ENCODE assay signal across 8 cellular contexts in the genomic region with DNA sequence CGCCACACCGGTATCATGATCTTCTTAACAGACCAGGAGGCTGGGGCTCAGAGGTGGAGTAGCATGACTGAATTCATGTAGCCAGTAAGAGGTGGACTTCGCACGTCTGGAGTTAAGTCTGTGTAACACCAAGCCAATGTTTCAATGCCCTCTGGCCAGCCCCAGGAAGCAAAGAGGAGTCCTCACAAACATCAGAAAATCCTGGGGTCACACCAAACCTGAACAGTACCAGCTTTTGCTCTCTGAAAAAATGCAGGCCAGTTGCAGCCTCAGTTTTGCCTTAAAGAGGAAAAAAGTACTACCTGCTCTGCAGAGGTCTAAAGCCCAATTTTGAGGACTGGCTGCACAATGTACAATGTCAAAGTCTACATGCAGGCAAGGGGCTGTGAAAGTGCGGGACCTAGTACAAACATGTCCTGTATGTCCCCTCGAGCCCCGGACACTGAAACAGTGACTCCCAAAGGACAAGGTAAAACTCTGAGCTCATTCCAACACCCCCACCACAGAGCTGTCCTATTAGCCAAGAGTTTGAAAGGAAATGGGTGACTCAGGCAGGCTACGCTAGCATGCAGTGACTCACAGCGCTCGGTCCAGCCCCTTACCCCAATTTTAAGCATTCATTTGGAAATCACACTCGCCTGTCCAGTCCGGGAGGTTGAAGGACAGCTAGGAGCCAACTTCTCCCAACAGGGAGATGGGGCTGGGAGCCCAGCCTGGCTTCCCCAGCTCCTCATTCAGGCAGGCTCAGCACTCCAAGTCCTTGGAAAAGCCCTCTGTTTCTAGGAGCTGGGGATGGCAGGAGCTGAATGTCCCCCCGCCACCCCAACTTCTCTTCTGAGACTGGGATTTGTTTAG. TPM values are rescaled to one million over a fixed set of nuclear protein-coding genes. Genes with fewer than 3 reads are reported as not detected.
DNase-seq lines count a peak whose midpoint lies in the region; ATAC-seq and TF ChIP-seq lines count a peak whose summit lies in the region.

No MANE protein-coding gene starts in this region.

- no TSS peak for BruUV-seq in A673 (replicated peaks; lab: Mats Ljungman, UMichigan)

- no peak overlapping the region for H3K4me3 Mint-ChIP-seq in activated CD4-positive, alpha-beta memory T cell treated with anti-CD3 and anti-CD28 coated beads, Interleukin-2, amount 10 ng/mL, durations not matched to agents 7 days and 5 days
- H3K4me3 Mint-ChIP-seq in T-cell: no peak overlapping the region

- POLR2A ChIA-PET in A673 (lab: Charles Lee; ENCODE audit: low non-redundant PET): no interaction called here
- POLR2A ChIA-PET in HEK293 (lab: Yijun Ruan, JAX): interaction anchor here (0.8 to 2.1 kb wide), 4 partner anchors 9 to 63 kb away, joined by 3 to 11 read pairs (median 5); a partner anchor contains a TSS
- POLR2A ChIA-PET in activated CD4-positive, alpha-beta memory T cell treated with anti-CD3 and anti-CD28 coated beads, Interleukin-2, amount 10 ng/mL, durations not matched to agents 7 days and 5 days (lab: Charles Lee): interaction anchor here (0.6 to 1.6 kb wide), 2 partner anchors 29 to 292 kb away, joined by 3 to 4 read pairs; no protein-coding TSS in a partner anchor
- POLR2A ChIA-PET in T-cell (lab: Charles Lee): no interaction called here

- peak overlapping the region; percentile 97 for H3K4me2 ChIP-seq in smooth muscle cell

- H3K36me3 ChIP-seq in A673 (ENCODE audit: insufficient read depth, low read length, poor library complexity, severe bottlenecking) (peaks cover 4% of the 10 kb centered on the region), HEK293 (ENCODE audit: control insufficient read depth in 2 of 2, insufficient read depth in 1 of 2, low read length in 2 of 2) (peaks cover 0 to 9% of the 10 kb centered on the region in 2 experiments; a peak in 1 of 3 replicates), smooth muscle cell (ENCODE audit: low read depth) (no peaks in the 10 kb centered on the region)

- H3K27ac ChIP-seq in A673 (ENCODE audit: low read depth, low read length, poor library complexity, severe bottlenecking) (peak overlapping the region; percentile 24), HEK293 (ENCODE audit: extremely low read depth, low read depth, low read length) (peak overlapping the region; percentile 44; the same call in 1 of the 2 replicates), smooth muscle cell (ENCODE audit: low read depth) (peak overlapping the region; percentile 96)

- H3K36me3 Mint-ChIP-seq in activated CD4-positive, alpha-beta memory T cell treated with anti-CD3 and anti-CD28 coated beads, Interleukin-2, amount 10 ng/mL, durations not matched to agents 7 days and 5 days (ENCODE audit: low read depth): peaks cover 13% of the 10 kb centered on the region
- no peaks in the 10 kb centered on the region for H3K36me3 Mint-ChIP-seq in T-cell

- H3K4me1 Mint-ChIP-seq in activated CD4-positive, alpha-beta memory T cell treated with anti-CD3 and anti-CD28 coated beads, Interleukin-2, amount 10 ng/mL, durations not matched to agents 7 days and 5 days: peaks cover 60% of the 10 kb centered on the region
- peaks cover 12 to 30% (median 19%) of the 10 kb centered on the region in 3 donors for H3K4me1 Mint-ChIP-seq in T-cell

- H3K27me3 ChIP-seq in A673 (replicated peaks; ENCODE audit: insufficient read depth, low read depth, low read length, poor library complexity) (no peaks in the 10 kb centered on the region), smooth muscle cell (ENCODE audit: low read depth) (no peaks in the 10 kb centered on the region)

- no peak overlapping the region for H2AFZ ChIP-seq in smooth muscle cell (ENCODE audit: low read depth)

- H4K20me1 ChIP-seq in smooth muscle cell (ENCODE audit: low read depth): peaks cover 39% of the 10 kb centered on the region

- H3K27me3 Mint-ChIP-seq in activated CD4-positive, alpha-beta memory T cell treated with anti-CD3 and anti-CD28 coated beads, Interleukin-2, amount 10 ng/mL, durations not matched to agents 7 days and 5 days: no peaks in the 10 kb centered on the region
- peaks cover 8 to 12% of the 10 kb centered on the region in 2 donors for H3K27me3 Mint-ChIP-seq in T-cell

- peak overlapping the region; percentile 26 for H3K27ac Mint-ChIP-seq in activated CD4-positive, alpha-beta memory T cell treated with anti-CD3 and anti-CD28 coated beads, Interleukin-2, amount 10 ng/mL, durations not matched to agents 7 days and 5 days
- no peak overlapping the region for H3K27ac Mint-ChIP-seq in T-cell

- intact Hi-C loops in A673 (cut with micrococcal nuclease; ENCODE audit: unreplicated experiment): no loop called here

- peaks cover 45% of the 10 kb centered on the region for H3F3A ChIP-seq in smooth muscle cell (ENCODE audit: low read depth)

- 17% methylated on average over 13 of the region's 13 CpGs for WGBS in smooth muscle cell (ENCODE audit: low lambda C conversion rate)

- no peaks in the 10 kb centered on the region for H3K9me3 Mint-ChIP-seq in activated CD4-positive, alpha-beta memory T cell treated with anti-CD3 and anti-CD28 coated beads, Interleukin-2, amount 10 ng/mL, durations not matched to agents 7 days and 5 days
- H3K9me3 Mint-ChIP-seq in T-cell: no peaks in the 10 kb centered on the region

- H3K4me1 ChIP-seq in A673 (ENCODE audit: insufficient read depth, low read length, poor library complexity, severe bottlenecking) (peaks cover 46% of the 10 kb centered on the region), HEK293 (ENCODE audit: control insufficient read depth, insufficient read depth, low read length) (peaks cover 38% of the 10 kb centered on the region), smooth muscle cell (ENCODE audit: low read depth) (peaks cover 69% of the 10 kb centered on the region)

- H3K9ac ChIP-seq in smooth muscle cell (ENCODE audit: low read depth): peak overlapping the region; percentile 78

- ATAC-seq in T-cell (replicated peaks in 1 of 4): no peak

- CTCF ChIA-PET in A673 (lab: Charles Lee): interaction anchor here (0.6 to 0.8 kb wide), 3 partner anchors 18 to 95 kb away, joined by 3 to 4 read pairs (median 3); no protein-coding TSS in a partner anchor
- CTCF ChIA-PET in HEK293 (lab: Yijun Ruan, JAX): interaction anchor here (0.6 to 2.3 kb wide), 7 partner anchors 14 to 611 kb away, joined by 3 to 11 read pairs (median 3); a partner anchor contains a TSS
- CTCF ChIA-PET in activated CD4-positive, alpha-beta memory T cell treated with anti-CD3 and anti-CD28 coated beads, Interleukin-2, amount 10 ng/mL, durations not matched to agents 7 days and 5 days (lab: Charles Lee): interaction anchor here (1.1 to 1.7 kb wide), 3 partner anchors 19 to 92 kb away, joined by 4 to 6 read pairs (median 5); a partner anchor contains a TSS
- CTCF ChIA-PET in T-cell (lab: Charles Lee): no interaction called here

- H3K9me3 ChIP-seq in A673 (ENCODE audit: low read depth, low read length, poor library complexity, severe bottlenecking): no peaks in the 10 kb centered on the region
- H3K9me3 ChIP-seq in HEK293 (ENCODE audit: control insufficient read depth, insufficient read depth, low read depth, low read length): no peaks in the 10 kb centered on the region
- H3K9me3 ChIP-seq in smooth muscle cell (replicated peaks; ENCODE audit: low read depth): no peaks in the 10 kb centered on the region

- H3K4me3 ChIP-seq in A673 (ENCODE audit: low read depth, low read length, poor library complexity, severe bottlenecking): no peak overlapping the region
- no peak overlapping the region for H3K4me3 ChIP-seq in HEK293 (ENCODE audit: low read depth, low read length)
- H3K4me3 ChIP-seq in smooth muscle cell: peak overlapping the region; percentile 80

- peak; percentile 60 for DNase-seq in A673 (ENCODE audit: low spot score)
- no peak for DNase-seq in activated CD4-positive, alpha-beta memory T cell treated with anti-CD3 and anti-CD28 coated beads, Interleukin-2, amount 10 ng/mL, durations not matched to agents 7 days and 5 days
- DNase-seq in hypothalamus (lab: John Stamatoyannopoulos, UW): peak in 32 of 51 donors; percentile 6 to 79 (median 50)
- peak; percentile 27 for DNase-seq in smooth muscle cell (lab: John Stamatoyannopoulos, UW; ENCODE audit: unreplicated experiment)
- no peak for DNase-seq in T-cell
- no peak for DNase-seq in GM20000 (ENCODE audit: low spot score)
- DNase-seq in NCI-H187 (lab: John Stamatoyannopoulos, UW): no peak

- no peak for TF ChIP-seq CTCF in A673 (conservative IDR thresholded peaks at IDR 0.05; ENCODE audit: low read depth, low read length)
- no peak for TF ChIP-seq CTCF in HEK293 (tag by site-specific recombination; IDR thresholded peaks at IDR 0.05)
- TF ChIP-seq CTCF in smooth muscle cell (IDR thresholded peaks at IDR 0.05; ENCODE audit: borderline replicate concordance, insufficient read depth, poor library complexity, severe bottlenecking): no peak
- TF ChIP-seq CTCF in GM20000 (IDR thresholded peaks at IDR 0.05; ENCODE audit: extremely low read depth, missing control alignments): no peak

- H3K79me2 ChIP-seq in smooth muscle cell (ENCODE audit: low read depth): peaks cover 71% of the 10 kb centered on the region

RNA-seq across cellular contexts. Expression of a gene that starts 4.1 kb away (rescaled TPM):
- 14.8 and 16.3 TPM in 2 replicates for total RNA-seq in A673 (2021)
- 10 to 100 TPM; 28.1 to 28.3 TPM for total RNA-seq in activated CD4-positive, alpha-beta memory T cell treated with anti-CD3 and anti-CD28 coated beads, Interleukin-2, amount 10 ng/mL, durations not matched to agents 7 days and 5 days
- 70.7 and 78.1 TPM in 2 replicates for total RNA-seq in smooth muscle cell
- polyA plus RNA-seq in smooth muscle cell: 45.0 and 122 TPM in 2 replicates
- 1 to 10 TPM in 4 of 5 donors, under 1 TPM in 1; 0.68 to 4.4 (median 3.5) TPM for total RNA-seq in T-cell

RNA-seq across cellular contexts. Expression of a gene that starts 18.9 kb away (rescaled TPM):
- total RNA-seq in A673 (2021) (20.0 and 22.8 TPM in 2 replicates), smooth muscle cell (14.5 and 15.2 TPM in 2 replicates), T-cell (10 to 100 TPM; 53.1 to 86.9 (median 58.2) TPM)
- 10 to 100 TPM; 22.1 to 24.2 TPM for total RNA-seq in activated CD4-positive, alpha-beta memory T cell treated with anti-CD3 and anti-CD28 coated beads, Interleukin-2, amount 10 ng/mL, durations not matched to agents 7 days and 5 days
- 17.0 and 24.7 TPM in 2 replicates for polyA plus RNA-seq in smooth muscle cell

RNA-seq across cellular contexts. Expression of a gene that starts 34.0 kb away (rescaled TPM):
- total RNA-seq in A673 (2021) (0.69 TPM in 1 of 2 replicates, not detected in the other), smooth muscle cell (not detected in 2 replicates), T-cell (under 1 TPM in 3 of 5 donors, not detected in 2; 0.10 to 0.23 (median 0.16) TPM)
- total RNA-seq in activated CD4-positive, alpha-beta memory T cell treated with anti-CD3 and anti-CD28 coated beads, Interleukin-2, amount 10 ng/mL, durations not matched to agents 7 days and 5 days: not detected
- 0.06 TPM in 1 of 2 replicates, not detected in the other for polyA plus RNA-seq in smooth muscle cell

RNA-seq across cellular contexts. Expression of a gene that starts 36.0 kb away (rescaled TPM):
- total RNA-seq in A673 (2021): 0.28 and 0.31 TPM in 2 replicates
- 1 to 10 TPM in 1 of 2 experiments, under 1 TPM in 1; 0.83 to 1.5 TPM for total RNA-seq in activated CD4-positive, alpha-beta memory T cell treated with anti-CD3 and anti-CD28 coated beads, Interleukin-2, amount 10 ng/mL, durations not matched to agents 7 days and 5 days
- not detected in 2 replicates for total RNA-seq in smooth muscle cell
- not detected in 2 replicates for polyA plus RNA-seq in smooth muscle cell
- total RNA-seq in T-cell: not detected

RNA-seq across cellular contexts. Expression of a gene that starts 37.5 kb away (rescaled TPM):
- not detected in 2 replicates for total RNA-seq in A673 (2021)
- not detected for total RNA-seq in activated CD4-positive, alpha-beta memory T cell treated with anti-CD3 and anti-CD28 coated beads, Interleukin-2, amount 10 ng/mL, durations not matched to agents 7 days and 5 days
- not detected in 2 replicates for total RNA-seq in smooth muscle cell
- not detected in 2 replicates for polyA plus RNA-seq in smooth muscle cell
- total RNA-seq in T-cell: under 1 TPM in 3 of 5 donors, not detected in 2; 0.22 to 0.29 (median 0.26) TPM

Comparison
In these comparisons a context has a peak if more than half of its experiments do, and no peak if none do; other contexts are left out.
1. DNase-seq: peak in A673 (single experiment), hypothalamus (32 of 51) and smooth muscle cell (single experiment); none in activated CD4-positive, alpha-beta memory T cell treated with anti-CD3 and anti-CD28 coated beads, Interleukin-2, amount 10 ng/mL, durations not matched to agents 7 days and 5 days (single experiment), T-cell (0 of 34), GM20000 (single experiment) and NCI-H187 (0 of 2).
2. H3K27ac ChIP-seq: peak in every context shown above with its lines; median percentile 96 in smooth muscle cell; 44 in HEK293; 24 in A673.
3. CTCF ChIA-PET loops: an anchor here in A673 (0.6 to 0.8 kb wide), HEK293 (0.6 to 2.3 kb wide) and activated CD4-positive, alpha-beta memory T cell treated with anti-CD3 and anti-CD28 coated beads, Interleukin-2, amount 10 ng/mL, durations not matched to agents 7 days and 5 days (1.1 to 1.7 kb wide); none called in T-cell.
4. POLR2A ChIA-PET loops: an anchor here in HEK293 (0.8 to 2.1 kb wide) and activated CD4-positive, alpha-beta memory T cell treated with anti-CD3 and anti-CD28 coated beads, Interleukin-2, amount 10 ng/mL, durations not matched to agents 7 days and 5 days (0.6 to 1.6 kb wide); none called in A673 and T-cell.